In genomic region chr9:34366365-34366764, GRCh38 we compare ENCODE assay signal across 30 cellular contexts. TPM values are rescaled to one million over a fixed set of nuclear protein-coding genes. Genes with fewer than 3 reads are reported as not detected.
"Had no signal": no experiment of that assay in that cellular context is flagged by ENCODE, and none has a peak within 500 bp of the region (broad histone marks: within the 10 kb centered on the region; RNA-seq: fewer than 3 reads in every experiment).

No MANE protein-coding gene starts in this region.

- H3K27me3 Mint-ChIP-seq: naive thymus-derived CD8-positive, alpha-beta T cell; natural killer cell treated with Interleukin-12 subunit alpha and Interleukin-12 subunit beta and Interleukin-15 and Interleukin-18, amount 100 ng/mL, for 72 hours; stimulated activated naive B cell treated with anti-CD40 and anti-IgM and Interleukin-4, amounts not matched to agents 10 μg/mL and 1 μg/mL and 100 μg/mL, for 72 hours; stimulated activated naive CD8-positive, alpha-beta T cell treated with anti-CD3 and anti-CD28 coated beads, Interleukin-15, Interleukin-2, amounts not matched to agents 100 ng/mL and 50 ng/mL, for 24 hours had no signal

- H3K79me2 ChIP-seq: parathyroid adenoma had no signal

- H3K9me3 Mint-ChIP-seq: naive thymus-derived CD8-positive, alpha-beta T cell; natural killer cell treated with Interleukin-12 subunit alpha and Interleukin-12 subunit beta and Interleukin-15 and Interleukin-18, amount 100 ng/mL, for 72 hours; neural crest cell; stimulated activated effector memory CD8-positive, alpha-beta T cell treated with anti-CD3 and anti-CD28 coated beads, Interleukin-12 subunit alpha, Interleukin-12 subunit beta, amount 100 ng/mL, for 72 hours had no signal

- H2AFZ ChIP-seq: parathyroid adenoma had no signal

- H3K4me1 ChIP-seq: parathyroid adenoma, thyroid gland, upper lobe of right lung, uterus had no signal

- H3K9me3 ChIP-seq: neutrophil, psoas muscle, right lobe of liver, sigmoid colon, stomach, thoracic aorta, thyroid gland, tibial nerve, upper lobe of right lung, uterus had no signal

- H3K4me3 Mint-ChIP-seq: naive thymus-derived CD8-positive, alpha-beta T cell; natural killer cell treated with Interleukin-12 subunit alpha and Interleukin-12 subunit beta and Interleukin-15 and Interleukin-18, amount 100 ng/mL, for 72 hours; nephron progenitor cell; neural crest cell; stimulated activated effector memory CD8-positive, alpha-beta T cell treated with anti-CD3 and anti-CD28 coated beads, Interleukin-12 subunit alpha, Interleukin-12 subunit beta, amount 100 ng/mL, for 72 hours; stimulated activated naive B cell treated with anti-CD40 and anti-IgM and Interleukin-4, amounts not matched to agents 10 μg/mL and 1 μg/mL and 100 μg/mL, for 72 hours; stimulated activated naive CD8-positive, alpha-beta T cell treated with anti-CD3 and anti-CD28 coated beads, Interleukin-15, Interleukin-2, amounts not matched to agents 100 ng/mL and 50 ng/mL, for 24 hours had no signal

- DNase-seq: naive thymus-derived CD8-positive, alpha-beta T cell; nephron progenitor cell; nucleus accumbens; ovary; posterior cingulate gyrus; psoas muscle; right cardiac atrium; right lobe of liver; sigmoid colon; small intestine; stimulated activated CD4-positive, alpha-beta T cell treated with anti-CD3 and anti-CD28 coated beads, Interleukin-15, amount 100 ng/mL, for 24 hours; stimulated activated CD4-positive, alpha-beta T cell treated with anti-CD3 and anti-CD28 coated beads, Interleukin-2, amount 100 ng/mL, for 24 hours; stimulated activated CD4-positive, alpha-beta T cell treated with anti-CD3 and anti-CD28 coated beads, Interleukin-2, amount 100 ng/mL, for 48 hours; stimulated activated CD4-positive, alpha-beta T cell treated with anti-CD3 and anti-CD28 coated beads, Interleukin-4, amount 100 ng/mL, for 24 hours; stimulated activated naive B cell treated with anti-CD40 and anti-IgM and Interleukin-4, amounts not matched to agents 10 μg/mL and 1 μg/mL and 100 μg/mL, for 72 hours; stimulated activated naive CD4-positive, alpha-beta T cell treated with Interleukin-2 at 50 U/mL for 16 hours; stomach; thyroid gland; trophoblast cell; upper lobe of right lung; uterus had no signal

- H3K4me1 Mint-ChIP-seq: stimulated activated naive B cell treated with anti-CD40 and anti-IgM and Interleukin-4, amounts not matched to agents 10 μg/mL and 1 μg/mL and 100 μg/mL, for 72 hours had no signal

- H3K4me3 ChIP-seq: ovary, psoas muscle, right lobe of liver, sigmoid colon, stomach, thoracic aorta, thyroid gland, tibial nerve, upper lobe of right lung, uterus had no signal

- H3K9ac ChIP-seq: parathyroid adenoma had no signal

- H3K36me3 Mint-ChIP-seq: natural killer cell treated with Interleukin-12 subunit alpha and Interleukin-12 subunit beta and Interleukin-15 and Interleukin-18, amount 100 ng/mL, for 72 hours had no signal

- H3K27ac Mint-ChIP-seq: natural killer cell treated with Interleukin-12 subunit alpha and Interleukin-12 subunit beta and Interleukin-15 and Interleukin-18, amount 100 ng/mL, for 72 hours; nephron progenitor cell; progenitor cell of endocrine pancreas; stimulated activated effector memory CD8-positive, alpha-beta T cell treated with anti-CD3 and anti-CD28 coated beads, Interleukin-12 subunit alpha, Interleukin-12 subunit beta, amount 100 ng/mL, for 72 hours; stimulated activated naive B cell treated with anti-CD40 and anti-IgM and Interleukin-4, amounts not matched to agents 10 μg/mL and 1 μg/mL and 100 μg/mL, for 72 hours; stimulated activated naive CD8-positive, alpha-beta T cell treated with anti-CD3 and anti-CD28 coated beads, Interleukin-15, Interleukin-2, amounts not matched to agents 100 ng/mL and 50 ng/mL, for 24 hours had no signal

- H3K36me3 ChIP-seq: neutrophil, ovary, thyroid gland, upper lobe of right lung, uterus had no signal

- H3K27me3 ChIP-seq: ovary, right lobe of liver, sigmoid colon, thyroid gland, uterus had no signal

- H3K27ac ChIP-seq: neutrophil, ovary, parathyroid adenoma, psoas muscle, right lobe of liver, sigmoid colon, stomach, thoracic aorta, thyroid gland, tibial nerve, upper lobe of right lung, uterus had no signal

RNA-seq across cellular contexts. Expression of gene KIF24, which starts 37.3 kb away (rescaled TPM):
- polyA plus RNA-seq: naive thymus-derived CD8-positive, alpha-beta T cell had no signal
